Comparison of ENCODE assay signal across 8 cellular contexts in the genomic region with DNA sequence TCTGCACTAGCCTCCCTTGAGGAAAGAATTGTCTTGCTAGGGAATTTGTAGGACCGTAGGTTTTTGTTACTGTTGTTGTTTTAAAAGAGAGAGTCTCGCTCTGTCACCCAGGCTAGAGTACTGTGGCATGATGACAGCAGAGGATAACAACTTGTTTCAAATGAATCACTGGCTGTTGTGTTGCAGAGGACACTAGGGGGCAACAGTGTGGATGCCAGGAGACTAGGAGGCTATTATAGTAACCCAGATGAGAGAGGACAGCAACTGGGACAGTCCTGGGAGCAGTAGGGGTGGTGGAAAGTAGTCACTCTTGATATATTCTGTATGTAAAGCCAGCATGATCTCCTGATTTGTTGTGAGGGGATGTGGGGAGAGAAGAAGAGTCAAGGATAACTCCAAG.
DNase-seq lines count a peak whose midpoint lies in the region; ATAC-seq and TF ChIP-seq lines count a peak whose summit lies in the region.

No MANE protein-coding gene starts in this region.

- ATAC-seq in HG02885 (IDR thresholded peaks at IDR 0.05; ENCODE audit: poor library complexity, unreplicated experiment): peak; percentile 77

- H3K27ac ChIP-seq in WERI-Rb-1: no peak overlapping the region

- no peak overlapping the region for H3K4me3 ChIP-seq in WERI-Rb-1 (ENCODE audit: low read depth, low read length)

- TF ChIP-seq CTCF in WERI-Rb-1 (IDR thresholded peaks at IDR 0.05; ENCODE audit: low read depth, low read length): peak; percentile 68

- H3K36me3 ChIP-seq in WERI-Rb-1: no peaks in the 10 kb centered on the region

- peak; percentile 10 for DNase-seq in NCI-H748 (lab: John Stamatoyannopoulos, UW; ENCODE audit: unreplicated experiment)
- DNase-seq in NCI-H748 treated with DMSO at 0.1 percent for 48 hours (lab: John Stamatoyannopoulos, UW): no peak
- peak; percentile 24 for DNase-seq in WERI-Rb-1
- peak; percentile 73 for DNase-seq in left kidney (ENCODE audit: low read depth, low spot score)
- no peak for DNase-seq in NCI-H510A (lab: John Stamatoyannopoulos, UW)
- DNase-seq in stimulated activated CD8-positive, alpha-beta memory T cell treated with anti-CD3 and anti-CD28 coated beads, Interleukin-4, amount 100 ng/mL, for 48 hours: no peak
- DNase-seq in NK-92 treated with Interleukin-12 subunit alpha and Interleukin-12 subunit beta, amount 100 ng/mL, for 24 hours (lab: John Stamatoyannopoulos, UW): no peak

- no peaks in the 10 kb centered on the region for H3K9me3 ChIP-seq in WERI-Rb-1 (ENCODE audit: severe bottlenecking)

- no peaks in the 10 kb centered on the region for H3K27me3 ChIP-seq in WERI-Rb-1 (ENCODE audit: insufficient read depth, low read depth, severe bottlenecking)

Comparison
In these comparisons a context has a peak if more than half of its experiments do, and no peak if none do; other contexts are left out.
1. DNase-seq: peak in NCI-H748 (single experiment), WERI-Rb-1 (single experiment) and left kidney (single experiment); none in NCI-H748 treated with DMSO at 0.1 percent for 48 hours (single experiment), NCI-H510A (single experiment), stimulated activated CD8-positive, alpha-beta memory T cell treated with anti-CD3 and anti-CD28 coated beads, Interleukin-4, amount 100 ng/mL, for 48 hours (single experiment) and NK-92 treated with Interleukin-12 subunit alpha and Interleukin-12 subunit beta, amount 100 ng/mL, for 24 hours (single experiment).